In genomic region chr11:84687433-84687832, GRCh38 we compare ENCODE assay signal across 18 cellular contexts.
DNase-seq lines count a peak whose midpoint lies in the region; ATAC-seq, FAIRE-seq and TF ChIP-seq lines count a peak whose summit lies in the region.
"Had no signal": no experiment of that assay in that cellular context is flagged by ENCODE, and none has a peak within 500 bp of the region (broad histone marks: within the 10 kb centered on the region; RNA-seq: fewer than 3 reads in every experiment).

No MANE protein-coding gene starts in this region.

- H3K27ac ChIP-seq in PC-3 (ENCODE audit: low read length), result no peak overlapping the region
- no peak overlapping the region for H3K27ac ChIP-seq in left lung
- H3K27ac ChIP-seq: A549, C4-2B had no signal

- H3K9me2 ChIP-seq in PC-3 (replicated peaks; ENCODE audit: low read length), result no peaks in the 10 kb centered on the region

- H2AFZ ChIP-seq in PC-3 (ENCODE audit: low read length), result no peak overlapping the region
- H2AFZ ChIP-seq: GM23338 had no signal

- H3K4me3 ChIP-seq in PC-3 (ENCODE audit: low read length) (no peak overlapping the region), bronchial epithelial cell (ENCODE audit: low read depth, low read length) (no peak overlapping the region), left lung (no peak overlapping the region)
- H3K4me3 ChIP-seq: A549, GM23338 had no signal

- CTCF ChIA-PET in PC-3 (lab: Charles Lee), result no interaction called here

- DNase-seq in NCI-H526 (lab: John Stamatoyannopoulos, UW) (peak; percentile 22 to 34), PC-3 (peak; percentile 89), bronchial epithelial cell (ENCODE audit: low read depth) (peak; percentile 89), left lung (no peak), frontal cortex (ENCODE audit: low spot score in 2 of 2) (no peak)
- DNase-seq: BE2C; CD4-positive, alpha-beta memory T cell; DMS153; H9 had no signal

- H3K4me1 ChIP-seq in PC-3 (ENCODE audit: insufficient read depth, low read length), result peaks cover 14% of the 10 kb centered on the region
- H3K4me1 ChIP-seq in left lung, result no peaks in the 10 kb centered on the region
- H3K4me1 ChIP-seq: A549, BE2C had no signal

- no peaks in the 10 kb centered on the region for H4K20me1 ChIP-seq in PC-3 (ENCODE audit: low read length)

- H3K4me2 ChIP-seq in PC-3 (ENCODE audit: low read length), result no peak overlapping the region
- H3K4me2 ChIP-seq: A549, GM23338 had no signal

- H3K9me3 ChIP-seq in PC-3 (ENCODE audit: low read length), result no peaks in the 10 kb centered on the region
- no peaks in the 10 kb centered on the region for H3K9me3 ChIP-seq in left lung
- H3K9me3 ChIP-seq: A549, BE2C had no signal

- no peak for FAIRE-seq in bronchial epithelial cell (lab: Jason Lieb, UNC)
- no peak for FAIRE-seq in frontal cortex (lab: Jason Lieb, UNC)
- FAIRE-seq: A549, D721Med, HepG2, HTR-8/SVneo had no signal

- no peak overlapping the region for H3K9ac ChIP-seq in PC-3 (ENCODE audit: low read length)

- intact Hi-C loops in PC-3 (cut with micrococcal nuclease) (no loop called here), left lung (cut with DNase I) (no loop called here)

- BruUV-seq in PC-3 (replicated peaks; lab: Mats Ljungman, UMichigan), result no TSS peak

- no peaks in the 10 kb centered on the region for H3K36me3 ChIP-seq in PC-3 (ENCODE audit: low read depth, low read length)
- no peaks in the 10 kb centered on the region for H3K36me3 ChIP-seq in bronchial epithelial cell (ENCODE audit: control insufficient read depth, insufficient read depth, low read length)
- no peaks in the 10 kb centered on the region for H3K36me3 ChIP-seq in left lung
- H3K36me3 ChIP-seq: BE2C had no signal

- H3F3A ChIP-seq in PC-3 (ENCODE audit: low read length, unreplicated experiment), result no peaks in the 10 kb centered on the region

- POLR2A ChIA-PET in PC-3 (lab: Charles Lee; ENCODE audit: unreplicated experiment), result no interaction called here

- TF ChIP-seq CTCF in PC-3 (conservative IDR thresholded peaks at IDR 0.05; ENCODE audit: low read depth, low read length) (no peak), bronchial epithelial cell (IDR thresholded peaks at IDR 0.05; ENCODE audit: insufficient read depth, low read length, severe bottlenecking) (no peak), left lung (IDR thresholded peaks at IDR 0.05) (no peak)

- H3K79me2 ChIP-seq in PC-3 (ENCODE audit: low read length), result no peaks in the 10 kb centered on the region

- ATAC-seq in PC-3 (peak; percentile 46; the same call in 1 of the 2 replicates), left lung (peak; percentile 37), GM18520 (IDR thresholded peaks at IDR 0.05; ENCODE audit: unreplicated experiment) (no peak), HG03439 (IDR thresholded peaks at IDR 0.05; ENCODE audit: unreplicated experiment) (no peak), GM18868 (IDR thresholded peaks at IDR 0.05; ENCODE audit: unreplicated experiment) (no peak)
- ATAC-seq: A549, GM23338, HepG2 had no signal

- H3K27me3 ChIP-seq in PC-3 (ENCODE audit: low read length) (peaks cover 6% of the 10 kb centered on the region; the same call in 1 of the 2 replicates), bronchial epithelial cell (ENCODE audit: control insufficient read depth, insufficient read depth, low read length) (peaks cover 2% of the 10 kb centered on the region), left lung (no peaks in the 10 kb centered on the region)
- H3K27me3 ChIP-seq: BE2C had no signal

Comparison
In these comparisons a context has a peak if more than half of its experiments do, and no peak if none do; other contexts are left out.
1. DNase-seq: peak in NCI-H526 (2 of 2), PC-3 (single experiment) and bronchial epithelial cell (single experiment); none in left lung (0 of 2) and frontal cortex (0 of 2).
2. ATAC-seq: peak in PC-3 (single experiment) and left lung (single experiment); none in GM18520 (single experiment), HG03439 (single experiment) and GM18868 (single experiment).